Comparison of ENCODE assay signal across 24 cellular contexts in genomic region chr6:106184629-106185028, GRCh38.
DNase-seq lines count a peak whose midpoint lies in the region; ATAC-seq and FAIRE-seq lines count a peak whose summit lies in the region.
"Had no signal": no experiment of that assay in that cellular context is flagged by ENCODE, and none has a peak within 500 bp of the region (broad histone marks: within the 10 kb centered on the region; RNA-seq: fewer than 3 reads in every experiment).

No MANE protein-coding gene starts in this region.

- intact Hi-C loops in activated CD4-positive, alpha-beta T cell treated with anti-CD3 and anti-CD28 coated beads for 36 hours (cut with DNase I, micrococcal nuclease) = loop anchor here in 1 of 2 experiments (1.0 to 5.0 kb wide), 3 partner anchors 70 to 338 kb away; no protein-coding TSS in a partner anchor
- intact Hi-C loops in left colon (cut with DNase I, micrococcal nuclease) = no loop called here

- H3K27ac Mint-ChIP-seq in activated CD4-positive, alpha-beta T cell treated with anti-CD3 and anti-CD28 coated beads for 36 hours = no peak overlapping the region
- peak overlapping the region; percentile 78 for H3K27ac Mint-ChIP-seq in activated T-helper 17 cell treated with anti-CD3 and anti-CD28 coated beads, Interleukin-2, amount 50 U/mL, for 72 hours
- H3K27ac Mint-ChIP-seq: dendritic cell treated with granulocyte-macrophage colony-stimulating factor and Interleukin-4, amounts not matched to agents 40 ng/mL and 50 ng/mL, for 4 days had no signal

- ATAC-seq in activated CD4-positive, alpha-beta T cell treated with anti-CD3 and anti-CD28 coated beads for 36 hours = peak; percentile 20
- peak; percentile 13 for ATAC-seq in activated T-helper 17 cell treated with anti-CD3 and anti-CD28 coated beads, Interleukin-2, amount 50 U/mL, for 72 hours (replicated peaks)
- ATAC-seq in left colon (peak; percentile 54), HG03565 (IDR thresholded peaks at IDR 0.05; ENCODE audit: unreplicated experiment) (no peak), HG03432 (IDR thresholded peaks at IDR 0.05; ENCODE audit: unreplicated experiment) (no peak)
- ATAC-seq: lower lobe of right lung had no signal

- CTCF ChIA-PET in activated CD4-positive, alpha-beta T cell treated with anti-CD3 and anti-CD28 coated beads for 36 hours (lab: Charles Lee) = interaction anchor here (0.8 to 2.0 kb wide), 5 partner anchors 15 to 44 kb away, joined by 3 to 7 read pairs (median 5); no protein-coding TSS in a partner anchor

- H3K36me3 Mint-ChIP-seq in activated CD4-positive, alpha-beta T cell treated with anti-CD3 and anti-CD28 coated beads for 36 hours (ENCODE audit: low read depth) = peaks cover 19% of the 10 kb centered on the region
- H3K36me3 Mint-ChIP-seq in activated T-helper 17 cell treated with anti-CD3 and anti-CD28 coated beads, Interleukin-2, amount 50 U/mL, for 72 hours (ENCODE audit: low read depth) = peaks cover 27% of the 10 kb centered on the region

- no peak overlapping the region for H3K4me3 Mint-ChIP-seq in activated CD4-positive, alpha-beta T cell treated with anti-CD3 and anti-CD28 coated beads for 36 hours
- H3K4me3 Mint-ChIP-seq in activated T-helper 17 cell treated with anti-CD3 and anti-CD28 coated beads, Interleukin-2, amount 50 U/mL, for 72 hours = peak overlapping the region; percentile 57
- H3K4me3 Mint-ChIP-seq: activated T-helper 1 cell treated with anti-CD3 and anti-CD28 coated beads, Interleukin-12 subunit alpha, Interleukin-12 subunit beta, Interleukin-2, Interleukin-4 antibody, amounts not matched to agents 30 ng/mL and 10 ng/mL and 1 ng/mL, durations not matched to agents 14 hours and 24 hours and 36 hours; dendritic cell treated with granulocyte-macrophage colony-stimulating factor and Interleukin-4, amounts not matched to agents 40 ng/mL and 50 ng/mL, for 4 days had no signal

- H3K27me3 Mint-ChIP-seq in activated CD4-positive, alpha-beta T cell treated with anti-CD3 and anti-CD28 coated beads for 36 hours = no peaks in the 10 kb centered on the region
- H3K27me3 Mint-ChIP-seq in activated T-helper 17 cell treated with anti-CD3 and anti-CD28 coated beads, Interleukin-2, amount 50 U/mL, for 72 hours = no peaks in the 10 kb centered on the region
- H3K27me3 Mint-ChIP-seq: dendritic cell treated with granulocyte-macrophage colony-stimulating factor and Interleukin-4, amounts not matched to agents 40 ng/mL and 50 ng/mL, for 4 days had no signal

- H3K9me3 Mint-ChIP-seq in activated CD4-positive, alpha-beta T cell treated with anti-CD3 and anti-CD28 coated beads for 36 hours (ENCODE audit: low read depth) = no peaks in the 10 kb centered on the region
- no peaks in the 10 kb centered on the region for H3K9me3 Mint-ChIP-seq in activated T-helper 17 cell treated with anti-CD3 and anti-CD28 coated beads, Interleukin-2, amount 50 U/mL, for 72 hours
- H3K9me3 Mint-ChIP-seq: dendritic cell treated with granulocyte-macrophage colony-stimulating factor and Interleukin-4, amounts not matched to agents 40 ng/mL and 50 ng/mL, for 4 days had no signal

- peaks cover 70% of the 10 kb centered on the region for H3K4me1 Mint-ChIP-seq in activated CD4-positive, alpha-beta T cell treated with anti-CD3 and anti-CD28 coated beads for 36 hours
- H3K4me1 Mint-ChIP-seq in activated T-helper 17 cell treated with anti-CD3 and anti-CD28 coated beads, Interleukin-2, amount 50 U/mL, for 72 hours = peaks cover 58% of the 10 kb centered on the region

- no peak for DNase-seq in activated CD4-positive, alpha-beta T cell treated with anti-CD3 and anti-CD28 coated beads for 36 hours
- DNase-seq in activated CD4-positive, alpha-beta T cell treated with anti-CD3 and anti-CD28 coated beads for 1 hour = no peak
- DNase-seq in GM19239 (ENCODE audit: insufficient read length, low spot score) (no peak), left colon (no peak), NCI-H526 (lab: John Stamatoyannopoulos, UW) (no peak)
- DNase-seq: activated CD4-positive, alpha-beta T cell treated with anti-CD3 and anti-CD28 coated beads, Interleukin-2, amount 50 U/mL, for 48 hours; Calu3; GM23248; lower lobe of right lung; MG63; NCI-H1694 treated with DMSO at 0.1 percent for 48 hours; NCI-H774; occipital lobe; PC-9; SHP77 treated with DMSO at 0.1 percent for 48 hours; spleen; stimulated activated CD4-positive, alpha-beta T cell treated with anti-CD3 and anti-CD28 coated beads, Interleukin-4, amount 100 ng/mL, for 24 hours had no signal

- POLR2A ChIA-PET in activated CD4-positive, alpha-beta T cell treated with anti-CD3 and anti-CD28 coated beads for 36 hours (lab: Charles Lee) = interaction anchor here (1.5 kb wide), 1 partner anchor 21 kb away, joined by 9 read pairs; no protein-coding TSS in a partner anchor

- FAIRE-seq in GM19239 (lab: Jason Lieb, UNC) = peak; percentile 93
- FAIRE-seq: endothelial cell of umbilical vein, urothelium cell line had no signal

Comparison
In these comparisons a context has a peak if more than half of its experiments do, and no peak if none do; other contexts are left out.
1. ATAC-seq: peak in activated CD4-positive, alpha-beta T cell treated with anti-CD3 and anti-CD28 coated beads for 36 hours (single experiment), activated T-helper 17 cell treated with anti-CD3 and anti-CD28 coated beads, Interleukin-2, amount 50 U/mL, for 72 hours (single experiment) and left colon (single experiment); none in HG03565 (single experiment) and HG03432 (single experiment).